In genomic region chr7:27162930-27163775, GRCh38 we compare ENCODE assay signal across 15 cellular contexts. TPM values are rescaled to one million over a fixed set of nuclear protein-coding genes. Genes with fewer than 3 reads are reported as not detected.
DNase-seq lines count a peak whose midpoint lies in the region; ATAC-seq, FAIRE-seq and TF ChIP-seq lines count a peak whose summit lies in the region.
"Had no signal": no experiment of that assay in that cellular context is flagged by ENCODE, and none has a peak within 500 bp of the region (broad histone marks: within the 10 kb centered on the region; RNA-seq: fewer than 3 reads in every experiment).

No MANE protein-coding gene starts in this region.

- DNase-seq in NCI-H1105 treated with DMSO at 0.1 percent for 48 hours (lab: John Stamatoyannopoulos, UW): peak; percentile 4
- no peak for DNase-seq in NCI-H1105 (lab: John Stamatoyannopoulos, UW)
- DNase-seq in RCC 7860 (ENCODE audit: low spot score): peak; percentile 12
- no peak for DNase-seq in kidney
- DNase-seq in lower leg skin (ENCODE audit: low spot score in 2 of 2): no peak
- no peak for DNase-seq in DMS114 treated with DMSO at 0.1 percent for 48 hours (lab: John Stamatoyannopoulos, UW; ENCODE audit: unreplicated experiment)
- DNase-seq: activated CD4-positive, alpha-beta T cell treated with anti-CD3 and anti-CD28 coated beads, Interleukin-2, amount 50 U/mL, for 48 hours; effector memory CD4-positive, alpha-beta T cell; Kasumi-1; NCI-H524; occipital lobe; thyroid gland had no signal

- H3K9ac ChIP-seq in kidney (ENCODE audit: low read length in 2 of 2): peak overlapping the region; percentile 87 to 95

- FAIRE-seq in RCC 7860 (lab: Jason Lieb, UNC) (peak; percentile 46), kidney (lab: Jason Lieb, UNC) (no peak)
- FAIRE-seq: A204.1 had no signal

- no peak for TF ChIP-seq POLR2A in lower leg skin (IDR thresholded peaks at IDR 0.05)

- ATAC-seq in GM19463 (IDR thresholded peaks at IDR 0.05; ENCODE audit: unreplicated experiment): no peak

- 31 to 38% methylated on average over 14 of the region's 14 CpGs for WGBS in lower leg skin, 2 donors

- H3K36me3 ChIP-seq in kidney (ENCODE audit: control insufficient read depth in 1 of 2, insufficient read depth in 2 of 2, low read length in 2 of 2): peaks cover 0 to 5% of the 10 kb centered on the region in 2 donors
- H3K36me3 ChIP-seq: thyroid gland had no signal

- H3K27ac ChIP-seq in kidney (ENCODE audit: low read depth in 2 of 2, low read length in 2 of 2) (peak overlapping the region; percentile 94 to 96), skin epidermis (peak overlapping the region in 8 of 21 experiments; percentile 1 to 97 (median 92))
- H3K27ac ChIP-seq: thyroid gland had no signal

- intact Hi-C loops in kidney (cut with DNase I) (no loop called here), lower leg skin (cut with DNase I; ENCODE audit: low total_unique reads) (loop anchor here (5.0 to 10.0 kb wide), 2 partner anchors 796 to 958 kb away; partner anchors contain the start of genes CBX3 and HNRNPA2B1)

- H3K4me1 ChIP-seq in kidney (ENCODE audit: control insufficient read depth in 1 of 2, insufficient read depth in 1 of 2, low read depth in 1 of 2, low read length in 2 of 2): peaks cover 0 to 4% of the 10 kb centered on the region in 2 donors

- H3K9me3 ChIP-seq in kidney (ENCODE audit: control insufficient read depth in 1 of 2, low read length in 2 of 2): no peaks in the 10 kb centered on the region
- H3K9me3 ChIP-seq: thyroid gland had no signal

- TF ChIP-seq CTCF in kidney (IDR thresholded peaks at IDR 0.05; ENCODE audit: borderline replicate concordance, extremely low read depth, insufficient read depth): no peak
- TF ChIP-seq CTCF in lower leg skin (IDR thresholded peaks at IDR 0.05): no peak

- H3K4me3 ChIP-seq in kidney (ENCODE audit: low read length in 2 of 2) (peak overlapping the region; percentile 86 to 91), skin epidermis (peak overlapping the region in 4 of 7 experiments; percentile 49 to 65 (median 60)), lower leg skin (ENCODE audit: low read depth, poor library complexity, severe bottlenecking) (no peak overlapping the region)
- H3K4me3 ChIP-seq: thyroid gland had no signal

RNA-seq across cellular contexts. Expression of gene HOXA9, which starts 2.2 kb away (rescaled TPM):
- total RNA-seq in kidney: 36.8 TPM
- polyA plus RNA-seq in kidney (ENCODE audit: insufficient read depth, low read depth, low replicate concordance): 36.7 TPM
- total RNA-seq in lower leg skin: 10 to 100 TPM; 43.1 to 50.1 (median 46.9) TPM
- total RNA-seq: occipital lobe had no signal

RNA-seq across cellular contexts. Expression of gene HOXA7, which starts 6.7 kb away (rescaled TPM):
- total RNA-seq in kidney (31.3 TPM), lower leg skin (10 to 100 TPM; 10.0 to 26.1 (median 18.1) TPM)
- 23.8 TPM for polyA plus RNA-seq in kidney (ENCODE audit: insufficient read depth, low read depth, low replicate concordance)
- total RNA-seq: occipital lobe had no signal

RNA-seq across cellular contexts. Expression of gene HOXA3, which starts 10.8 kb away (rescaled TPM):
- 21.2 TPM for total RNA-seq in kidney
- 6.3 TPM for polyA plus RNA-seq in kidney (ENCODE audit: insufficient read depth, low read depth, low replicate concordance)
- 10 to 100 TPM in 2 of 4 donors, 1 to 10 TPM in 2; 4.9 to 20.2 (median 13.2) TPM for total RNA-seq in lower leg skin
- total RNA-seq: occipital lobe had no signal

RNA-seq across cellular contexts. Expression of gene HOXA10, which starts 11.0 kb away (rescaled TPM):
- total RNA-seq in kidney: 16.3 TPM
- polyA plus RNA-seq in kidney (ENCODE audit: insufficient read depth, low read depth, low replicate concordance): 17.9 TPM
- 10 to 100 TPM in 1 of 4 donors, 1 to 10 TPM in 3; 4.9 to 11.2 (median 6.7) TPM for total RNA-seq in lower leg skin
- total RNA-seq: occipital lobe had no signal

RNA-seq across cellular contexts. Expression of gene HOXA6, which starts 15.6 kb away (rescaled TPM):
- 22.0 TPM for total RNA-seq in kidney
- 1.1 TPM for polyA plus RNA-seq in kidney (ENCODE audit: insufficient read depth, low read depth, low replicate concordance)
- 10 to 100 TPM in 3 of 4 donors, 1 to 10 TPM in 1; 5.7 to 15.4 (median 12.4) TPM for total RNA-seq in lower leg skin
- total RNA-seq: occipital lobe had no signal

Comparison
In these comparisons a context has a peak if more than half of its experiments do, and no peak if none do; other contexts are left out.
1. DNase-seq: peak in NCI-H1105 treated with DMSO at 0.1 percent for 48 hours (single experiment) and RCC 7860 (single experiment); none in NCI-H1105 (single experiment), kidney (single experiment), lower leg skin (0 of 2) and DMS114 treated with DMSO at 0.1 percent for 48 hours (single experiment).